Comparison of ENCODE assay signal across 1 cellular context in the genomic region with DNA sequence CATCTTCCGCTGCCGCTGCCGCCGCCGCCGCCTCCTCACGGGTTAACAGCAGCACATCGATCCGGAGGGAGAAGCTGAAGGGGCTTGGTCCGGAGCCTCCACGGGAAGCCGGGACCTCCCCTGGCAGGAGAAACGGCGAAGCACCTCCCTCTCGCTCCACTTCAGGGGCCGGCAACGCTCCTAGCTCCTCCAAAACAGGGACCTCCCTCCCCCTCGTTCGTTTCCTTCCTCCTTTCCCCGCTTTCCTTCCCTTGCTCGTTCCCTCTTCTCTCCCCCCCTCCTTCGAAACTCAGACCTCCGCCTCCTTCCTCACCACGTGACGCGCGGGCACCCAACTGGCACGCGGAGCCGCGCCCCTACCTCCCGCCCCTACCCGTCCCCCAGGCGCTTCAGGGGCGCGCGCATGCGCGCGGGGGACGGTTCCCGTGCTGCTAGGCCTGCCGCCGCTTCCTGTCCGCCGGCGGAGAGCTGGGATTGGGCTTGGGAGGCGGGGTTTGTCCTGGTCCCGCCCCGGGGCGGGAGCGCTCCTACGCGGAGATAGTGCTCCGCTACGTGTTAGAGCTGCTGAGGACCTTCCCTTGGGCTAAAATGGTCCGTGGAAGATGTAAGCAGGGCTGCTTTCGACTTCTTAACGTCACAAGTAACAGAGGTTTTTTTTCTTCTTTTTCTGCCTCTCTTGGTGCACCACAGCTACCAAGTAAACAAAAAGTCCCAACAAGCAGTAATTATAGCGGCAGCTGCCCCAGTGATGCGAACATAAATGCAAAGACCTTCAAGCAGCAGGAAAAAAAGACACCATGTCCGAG.
TF ChIP-seq lines count a peak whose summit lies in the region.

A gene with protein sequence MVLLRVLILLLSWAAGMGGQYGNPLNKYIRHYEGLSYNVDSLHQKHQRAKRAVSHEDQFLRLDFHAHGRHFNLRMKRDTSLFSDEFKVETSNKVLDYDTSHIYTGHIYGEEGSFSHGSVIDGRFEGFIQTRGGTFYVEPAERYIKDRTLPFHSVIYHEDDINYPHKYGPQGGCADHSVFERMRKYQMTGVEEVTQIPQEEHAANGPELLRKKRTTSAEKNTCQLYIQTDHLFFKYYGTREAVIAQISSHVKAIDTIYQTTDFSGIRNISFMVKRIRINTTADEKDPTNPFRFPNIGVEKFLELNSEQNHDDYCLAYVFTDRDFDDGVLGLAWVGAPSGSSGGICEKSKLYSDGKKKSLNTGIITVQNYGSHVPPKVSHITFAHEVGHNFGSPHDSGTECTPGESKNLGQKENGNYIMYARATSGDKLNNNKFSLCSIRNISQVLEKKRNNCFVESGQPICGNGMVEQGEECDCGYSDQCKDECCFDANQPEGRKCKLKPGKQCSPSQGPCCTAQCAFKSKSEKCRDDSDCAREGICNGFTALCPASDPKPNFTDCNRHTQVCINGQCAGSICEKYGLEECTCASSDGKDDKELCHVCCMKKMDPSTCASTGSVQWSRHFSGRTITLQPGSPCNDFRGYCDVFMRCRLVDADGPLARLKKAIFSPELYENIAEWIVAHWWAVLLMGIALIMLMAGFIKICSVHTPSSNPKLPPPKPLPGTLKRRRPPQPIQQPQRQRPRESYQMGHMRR (minus strand): TSS at position 176 of the 806 bp plus-strand sequence. CDS start 173 bp downstream, at position 3.

TF ChIP-seq in HEK293, 187 proteins besides CTCF, POLR2A, EP300 and RAD21 (continued from another document and continues in another):
- TF ChIP-seq, protein P1, sequence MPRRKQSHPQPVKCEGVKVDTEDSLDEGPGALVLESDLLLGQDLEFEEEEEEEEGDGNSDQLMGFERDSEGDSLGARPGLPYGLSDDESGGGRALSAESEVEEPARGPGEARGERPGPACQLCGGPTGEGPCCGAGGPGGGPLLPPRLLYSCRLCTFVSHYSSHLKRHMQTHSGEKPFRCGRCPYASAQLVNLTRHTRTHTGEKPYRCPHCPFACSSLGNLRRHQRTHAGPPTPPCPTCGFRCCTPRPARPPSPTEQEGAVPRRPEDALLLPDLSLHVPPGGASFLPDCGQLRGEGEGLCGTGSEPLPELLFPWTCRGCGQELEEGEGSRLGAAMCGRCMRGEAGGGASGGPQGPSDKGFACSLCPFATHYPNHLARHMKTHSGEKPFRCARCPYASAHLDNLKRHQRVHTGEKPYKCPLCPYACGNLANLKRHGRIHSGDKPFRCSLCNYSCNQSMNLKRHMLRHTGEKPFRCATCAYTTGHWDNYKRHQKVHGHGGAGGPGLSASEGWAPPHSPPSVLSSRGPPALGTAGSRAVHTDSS (tag by site-specific recombination; IDR thresholded peaks at IDR 0.05): no peak
- no peak for TF ChIP-seq ZSCAN30 (tag by site-specific recombination; IDR thresholded peaks at IDR 0.05)
- no peak for TF ChIP-seq SP7 (tag by site-specific recombination; IDR thresholded peaks at IDR 0.05)
- 0 out of 2 replicates have a peak, but pooled peaks have one; percentile 57 for TF ChIP-seq ZNF660 (tag by site-specific recombination; IDR thresholded peaks at IDR 0.05)
- no peak for TF ChIP-seq ZFP41 (tag by site-specific recombination; IDR thresholded peaks at IDR 0.05; ENCODE audit: borderline replicate concordance)
- TF ChIP-seq ZBTB48 (tag by site-specific recombination; IDR thresholded peaks at IDR 0.05): peak; percentile 93
- no peak for TF ChIP-seq ZNF433 (tag by site-specific recombination; IDR thresholded peaks at IDR 0.05; ENCODE audit: low read depth)
- TF ChIP-seq ZNF629 (tag by site-specific recombination; IDR thresholded peaks at IDR 0.05): peak; percentile 72; the same call in 1 of the 2 replicates
- TF ChIP-seq ZNF561 (tag by site-specific recombination; IDR thresholded peaks at IDR 0.05; ENCODE audit: borderline replicate concordance): no peak
- TF ChIP-seq TRIM28 (IDR thresholded peaks at IDR 0.05; ENCODE audit: borderline replicate concordance, low read length): no peak
- no peak for TF ChIP-seq ZNF416 (tag by site-specific recombination; IDR thresholded peaks at IDR 0.05)
- TF ChIP-seq PRDM4 (tag by site-specific recombination; IDR thresholded peaks at IDR 0.05): no peak
- no peak for TF ChIP-seq HOXA7 (CRISPR knock-in tag; IDR thresholded peaks at IDR 0.05; ENCODE audit: borderline replicate concordance)
- no peak for TF ChIP-seq ZNF707 (tag by site-specific recombination; IDR thresholded peaks at IDR 0.05)
- no peak for TF ChIP-seq ZNF114 (tag by site-specific recombination; IDR thresholded peaks at IDR 0.05)
- peak; percentile 95 for TF ChIP-seq ZNF341 (tag by site-specific recombination; IDR thresholded peaks at IDR 0.05; ENCODE audit: low read depth)
- no peak for TF ChIP-seq ZNF24 (tag by site-specific recombination; IDR thresholded peaks at IDR 0.05)
- no peak for TF ChIP-seq ZNF777 (tag by site-specific recombination; IDR thresholded peaks at IDR 0.05; ENCODE audit: borderline replicate concordance)
- no peak for TF ChIP-seq ZFP37 (tag by site-specific recombination; IDR thresholded peaks at IDR 0.05)
- TF ChIP-seq BCL11A (tag by site-specific recombination; IDR thresholded peaks at IDR 0.05; ENCODE audit: low read depth): no peak
- TF ChIP-seq, protein P2, sequence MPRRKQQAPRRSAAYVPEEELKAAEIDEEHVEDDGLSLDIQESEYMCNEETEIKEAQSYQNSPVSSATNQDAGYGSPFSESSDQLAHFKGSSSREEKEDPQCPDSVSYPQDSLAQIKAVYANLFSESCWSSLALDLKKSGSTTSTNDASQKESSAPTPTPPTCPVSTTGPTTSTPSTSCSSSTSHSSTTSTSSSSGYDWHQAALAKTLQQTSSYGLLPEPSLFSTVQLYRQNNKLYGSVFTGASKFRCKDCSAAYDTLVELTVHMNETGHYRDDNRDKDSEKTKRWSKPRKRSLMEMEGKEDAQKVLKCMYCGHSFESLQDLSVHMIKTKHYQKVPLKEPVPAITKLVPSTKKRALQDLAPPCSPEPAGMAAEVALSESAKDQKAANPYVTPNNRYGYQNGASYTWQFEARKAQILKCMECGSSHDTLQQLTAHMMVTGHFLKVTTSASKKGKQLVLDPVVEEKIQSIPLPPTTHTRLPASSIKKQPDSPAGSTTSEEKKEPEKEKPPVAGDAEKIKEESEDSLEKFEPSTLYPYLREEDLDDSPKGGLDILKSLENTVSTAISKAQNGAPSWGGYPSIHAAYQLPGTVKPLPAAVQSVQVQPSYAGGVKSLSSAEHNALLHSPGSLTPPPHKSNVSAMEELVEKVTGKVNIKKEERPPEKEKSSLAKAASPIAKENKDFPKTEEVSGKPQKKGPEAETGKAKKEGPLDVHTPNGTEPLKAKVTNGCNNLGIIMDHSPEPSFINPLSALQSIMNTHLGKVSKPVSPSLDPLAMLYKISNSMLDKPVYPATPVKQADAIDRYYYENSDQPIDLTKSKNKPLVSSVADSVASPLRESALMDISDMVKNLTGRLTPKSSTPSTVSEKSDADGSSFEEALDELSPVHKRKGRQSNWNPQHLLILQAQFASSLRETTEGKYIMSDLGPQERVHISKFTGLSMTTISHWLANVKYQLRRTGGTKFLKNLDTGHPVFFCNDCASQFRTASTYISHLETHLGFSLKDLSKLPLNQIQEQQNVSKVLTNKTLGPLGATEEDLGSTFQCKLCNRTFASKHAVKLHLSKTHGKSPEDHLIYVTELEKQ (tag by site-specific recombination; IDR thresholded peaks at IDR 0.05; ENCODE audit: borderline replicate concordance): no peak
- TF ChIP-seq MYNN (tag by site-specific recombination; IDR thresholded peaks at IDR 0.05; ENCODE audit: borderline replicate concordance): no peak
- no peak for TF ChIP-seq ZNF169 (tag by site-specific recombination; IDR thresholded peaks at IDR 0.05)
- TF ChIP-seq ZNF48 (tag by site-specific recombination; IDR thresholded peaks at IDR 0.05): no peak
- no peak for TF ChIP-seq BCL11B (tag by site-specific recombination; IDR thresholded peaks at IDR 0.05; ENCODE audit: low read depth)
- TF ChIP-seq, protein P3, sequence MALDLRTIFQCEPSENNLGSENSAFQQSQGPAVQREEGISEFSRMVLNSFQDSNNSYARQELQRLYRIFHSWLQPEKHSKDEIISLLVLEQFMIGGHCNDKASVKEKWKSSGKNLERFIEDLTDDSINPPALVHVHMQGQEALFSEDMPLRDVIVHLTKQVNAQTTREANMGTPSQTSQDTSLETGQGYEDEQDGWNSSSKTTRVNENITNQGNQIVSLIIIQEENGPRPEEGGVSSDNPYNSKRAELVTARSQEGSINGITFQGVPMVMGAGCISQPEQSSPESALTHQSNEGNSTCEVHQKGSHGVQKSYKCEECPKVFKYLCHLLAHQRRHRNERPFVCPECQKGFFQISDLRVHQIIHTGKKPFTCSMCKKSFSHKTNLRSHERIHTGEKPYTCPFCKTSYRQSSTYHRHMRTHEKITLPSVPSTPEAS (tag by site-specific recombination; IDR thresholded peaks at IDR 0.05): no peak
- TF ChIP-seq ZFHX2 (tag by site-specific recombination; conservative IDR thresholded peaks at IDR 0.05): no peak; the same call in 1 of the 2 replicates
- no peak for TF ChIP-seq ZNF548 (tag by site-specific recombination; IDR thresholded peaks at IDR 0.05)
- no peak for TF ChIP-seq GLI2 (tag by site-specific recombination; IDR thresholded peaks at IDR 0.05; ENCODE audit: borderline replicate concordance, low read depth)
- TF ChIP-seq ZNF274 (IDR thresholded peaks at IDR 0.05; ENCODE audit: low read length): no peak
- no peak for TF ChIP-seq ZNF274 (tag by site-specific recombination; IDR thresholded peaks at IDR 0.05; ENCODE audit: borderline replicate concordance)
- no peak for TF ChIP-seq ZNF558 (tag by site-specific recombination; IDR thresholded peaks at IDR 0.05)
- TF ChIP-seq ZEB2 (tag by site-specific recombination; IDR thresholded peaks at IDR 0.05): peak; percentile 71; the same call in 1 of the 2 replicates
- TF ChIP-seq ZNF747 (tag by site-specific recombination; IDR thresholded peaks at IDR 0.05): no peak
- TF ChIP-seq SALL2 (tag by site-specific recombination; IDR thresholded peaks at IDR 0.05; ENCODE audit: borderline replicate concordance): no peak
- TF ChIP-seq, protein P4, sequence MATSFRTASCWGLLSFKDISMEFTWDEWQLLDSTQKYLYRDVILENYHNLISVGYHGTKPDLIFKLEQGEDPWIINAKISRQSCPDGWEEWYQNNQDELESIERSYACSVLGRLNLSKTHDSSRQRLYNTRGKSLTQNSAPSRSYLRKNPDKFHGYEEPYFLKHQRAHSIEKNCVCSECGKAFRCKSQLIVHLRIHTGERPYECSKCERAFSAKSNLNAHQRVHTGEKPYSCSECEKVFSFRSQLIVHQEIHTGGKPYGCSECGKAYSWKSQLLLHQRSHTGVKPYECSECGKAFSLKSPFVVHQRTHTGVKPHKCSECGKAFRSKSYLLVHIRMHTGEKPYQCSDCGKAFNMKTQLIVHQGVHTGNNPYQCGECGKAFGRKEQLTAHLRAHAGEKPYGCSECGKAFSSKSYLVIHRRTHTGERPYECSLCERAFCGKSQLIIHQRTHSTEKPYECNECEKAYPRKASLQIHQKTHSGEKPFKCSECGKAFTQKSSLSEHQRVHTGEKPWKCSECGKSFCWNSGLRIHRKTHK (tag by site-specific recombination; IDR thresholded peaks at IDR 0.05): no peak
- no peak for TF ChIP-seq ZNF555 (tag by site-specific recombination; conservative IDR thresholded peaks at IDR 0.05)
- no peak for TF ChIP-seq ZNF146 (tag by site-specific recombination; IDR thresholded peaks at IDR 0.05)
- TF ChIP-seq, protein P5, sequence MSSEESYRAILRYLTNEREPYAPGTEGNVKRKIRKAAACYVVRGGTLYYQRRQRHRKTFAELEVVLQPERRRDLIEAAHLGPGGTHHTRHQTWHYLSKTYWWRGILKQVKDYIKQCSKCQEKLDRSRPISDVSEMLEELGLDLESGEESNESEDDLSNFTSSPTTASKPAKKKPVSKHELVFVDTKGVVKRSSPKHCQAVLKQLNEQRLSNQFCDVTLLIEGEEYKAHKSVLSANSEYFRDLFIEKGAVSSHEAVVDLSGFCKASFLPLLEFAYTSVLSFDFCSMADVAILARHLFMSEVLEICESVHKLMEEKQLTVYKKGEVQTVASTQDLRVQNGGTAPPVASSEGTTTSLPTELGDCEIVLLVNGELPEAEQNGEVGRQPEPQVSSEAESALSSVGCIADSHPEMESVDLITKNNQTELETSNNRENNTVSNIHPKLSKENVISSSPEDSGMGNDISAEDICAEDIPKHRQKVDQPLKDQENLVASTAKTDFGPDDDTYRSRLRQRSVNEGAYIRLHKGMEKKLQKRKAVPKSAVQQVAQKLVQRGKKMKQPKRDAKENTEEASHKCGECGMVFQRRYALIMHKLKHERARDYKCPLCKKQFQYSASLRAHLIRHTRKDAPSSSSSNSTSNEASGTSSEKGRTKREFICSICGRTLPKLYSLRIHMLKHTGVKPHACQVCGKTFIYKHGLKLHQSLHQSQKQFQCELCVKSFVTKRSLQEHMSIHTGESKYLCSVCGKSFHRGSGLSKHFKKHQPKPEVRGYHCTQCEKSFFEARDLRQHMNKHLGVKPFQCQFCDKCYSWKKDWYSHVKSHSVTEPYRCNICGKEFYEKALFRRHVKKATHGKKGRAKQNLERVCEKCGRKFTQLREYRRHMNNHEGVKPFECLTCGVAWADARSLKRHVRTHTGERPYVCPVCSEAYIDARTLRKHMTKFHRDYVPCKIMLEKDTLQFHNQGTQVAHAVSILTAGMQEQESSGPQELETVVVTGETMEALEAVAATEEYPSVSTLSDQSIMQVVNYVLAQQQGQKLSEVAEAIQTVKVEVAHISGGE (tag by site-specific recombination; conservative IDR thresholded peaks at IDR 0.05; ENCODE audit: low read depth): peak; percentile 62
- no peak for TF ChIP-seq ZNF112 (tag by site-specific recombination; IDR thresholded peaks at IDR 0.05)
- TF ChIP-seq ZNF335 (tag by site-specific recombination; conservative IDR thresholded peaks at IDR 0.05): peak; percentile 35; the same call in 1 of the 2 replicates
- TF ChIP-seq KLF10 (tag by site-specific recombination; IDR thresholded peaks at IDR 0.05): peak; percentile 95
- TF ChIP-seq ZNF843 (tag by site-specific recombination; IDR thresholded peaks at IDR 0.05): peak; percentile 24; the same call in 1 of the 2 replicates
- TF ChIP-seq, protein P6, sequence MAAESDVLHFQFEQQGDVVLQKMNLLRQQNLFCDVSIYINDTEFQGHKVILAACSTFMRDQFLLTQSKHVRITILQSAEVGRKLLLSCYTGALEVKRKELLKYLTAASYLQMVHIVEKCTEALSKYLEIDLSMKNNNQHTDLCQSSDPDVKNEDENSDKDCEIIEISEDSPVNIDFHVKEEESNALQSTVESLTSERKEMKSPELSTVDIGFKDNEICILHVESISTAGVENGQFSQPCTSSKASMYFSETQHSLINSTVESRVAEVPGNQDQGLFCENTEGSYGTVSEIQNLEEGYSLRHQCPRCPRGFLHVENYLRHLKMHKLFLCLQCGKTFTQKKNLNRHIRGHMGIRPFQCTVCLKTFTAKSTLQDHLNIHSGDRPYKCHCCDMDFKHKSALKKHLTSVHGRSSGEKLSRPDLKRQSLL (tag by site-specific recombination; IDR thresholded peaks at IDR 0.05): no peak
